Comparison of ENCODE assay signal across 17 cellular contexts in the genomic region with DNA sequence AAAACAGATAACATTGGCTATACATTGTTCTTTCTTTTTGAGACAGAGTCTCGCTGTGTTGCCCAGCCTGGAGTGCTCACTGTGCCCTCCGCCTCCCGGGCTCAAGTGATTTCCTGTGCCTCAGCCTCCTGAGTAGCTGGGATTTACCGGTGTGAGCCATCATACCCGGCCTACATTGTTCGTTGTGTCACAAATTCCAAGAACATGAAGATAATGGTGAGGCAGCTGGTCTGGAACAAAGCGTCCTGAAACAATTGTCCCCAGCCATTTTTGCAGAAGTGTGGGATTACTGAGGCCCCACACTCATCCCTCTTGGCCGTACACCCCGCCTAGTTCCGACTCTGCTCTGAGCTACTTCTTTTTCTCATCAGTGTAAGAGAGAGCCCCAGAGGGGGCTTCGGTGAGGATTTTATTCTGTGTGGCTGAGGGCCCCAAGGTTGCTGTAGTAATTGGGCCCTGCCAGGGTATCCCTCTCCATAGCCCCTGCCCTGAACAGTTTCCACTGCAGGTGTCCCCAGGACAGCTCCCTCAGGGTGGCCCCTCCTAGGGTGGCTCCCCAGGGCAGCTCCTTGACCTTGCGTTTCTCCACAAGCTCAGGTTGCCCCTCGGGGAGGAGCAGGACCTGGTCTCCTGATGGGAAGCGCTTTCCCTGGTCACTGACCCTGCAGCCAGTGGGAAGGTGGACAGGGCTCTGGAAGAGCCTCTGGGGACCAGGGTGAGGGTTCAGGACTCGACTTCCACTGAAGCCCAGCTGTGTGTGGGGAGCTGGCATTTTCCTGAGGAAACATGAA. TPM values are rescaled to one million over a fixed set of nuclear protein-coding genes. Genes with fewer than 3 reads are reported as not detected.
DNase-seq lines count a peak whose midpoint lies in the region; ATAC-seq and TF ChIP-seq lines count a peak whose summit lies in the region.
"Had no signal": no experiment of that assay in that cellular context is flagged by ENCODE, and none has a peak within 500 bp of the region (broad histone marks: within the 10 kb centered on the region; RNA-seq: fewer than 3 reads in every experiment).

No MANE protein-coding gene starts in this region.

- H3K36me3 Mint-ChIP-seq in neural crest cell (ENCODE audit: low read depth): no peaks in the 10 kb centered on the region
- peaks cover 0 to under 1% of the 10 kb centered on the region in 2 donors for H3K36me3 Mint-ChIP-seq in stimulated activated naive B cell treated with anti-CD40 and anti-IgM and Interleukin-4, amounts not matched to agents 10 μg/mL and 1 μg/mL and 100 μg/mL, for 72 hours

- H4K20me1 ChIP-seq in hepatocyte (ENCODE audit: insufficient read depth, poor library complexity, severe bottlenecking): no peaks in the 10 kb centered on the region

- peak overlapping the region; percentile 92 for H3K27ac Mint-ChIP-seq in neural crest cell (ENCODE audit: unreplicated experiment)
- H3K27ac Mint-ChIP-seq in stimulated activated naive B cell treated with anti-CD40 and anti-IgM and Interleukin-4, amounts not matched to agents 10 μg/mL and 1 μg/mL and 100 μg/mL, for 72 hours: no peak overlapping the region
- H3K27ac Mint-ChIP-seq: stimulated activated naive CD8-positive, alpha-beta T cell treated with anti-CD3 and anti-CD28 coated beads, Interleukin-15, Interleukin-2, amounts not matched to agents 100 ng/mL and 50 ng/mL, for 24 hours had no signal

- no peaks in the 10 kb centered on the region for H3K79me2 ChIP-seq in hepatocyte

- H3K27ac ChIP-seq in hepatocyte (no peak overlapping the region), upper lobe of right lung (peak overlapping the region; percentile 68)
- H3K27ac ChIP-seq: 22Rv1 had no signal

- H3K9me3 ChIP-seq in hepatocyte (ENCODE audit: low read depth) (no peaks in the 10 kb centered on the region), upper lobe of right lung (no peaks in the 10 kb centered on the region)

- no peak overlapping the region for H2AFZ ChIP-seq in hepatocyte

- WGBS in hepatocyte (ENCODE audit: low lambda C conversion rate, missing lambda C conversion rate): 75% methylated on average over 15 of the region's 15 CpGs

- TF ChIP-seq CTCF in hepatocyte (IDR thresholded peaks at IDR 0.05; ENCODE audit: poor library complexity) (no peak), neural crest cell (conservative IDR thresholded peaks at IDR 0.05) (no peak), upper lobe of right lung (IDR thresholded peaks at IDR 0.05) (no peak)

- H3K27me3 ChIP-seq in hepatocyte (peaks cover 25% of the 10 kb centered on the region), upper lobe of right lung (no peaks in the 10 kb centered on the region)

- H3K9me2 ChIP-seq in hepatocyte (replicated peaks; ENCODE audit: insufficient read depth): no peaks in the 10 kb centered on the region

- H3K36me3 ChIP-seq in hepatocyte (replicated peaks; ENCODE audit: insufficient read depth, low read depth): no peaks in the 10 kb centered on the region
- no peaks in the 10 kb centered on the region for H3K36me3 ChIP-seq in upper lobe of right lung

- peaks cover 13% of the 10 kb centered on the region for H3K4me1 ChIP-seq in hepatocyte (ENCODE audit: insufficient read depth)
- peaks cover 17% of the 10 kb centered on the region for H3K4me1 ChIP-seq in upper lobe of right lung

- DNase-seq in Right ventricle myocardium superior (no peak), Right ventricle myocardium inferior (ENCODE audit: missing footprints) (no peak), hepatocyte (ENCODE audit: low spot score) (no peak), neural crest cell (ENCODE audit: low read depth, low spot score) (no peak), upper lobe of right lung (peak; percentile 40), NCI-H69 (lab: John Stamatoyannopoulos, UW) (no peak)
- no peak for DNase-seq in stimulated activated naive B cell treated with anti-CD40 and anti-IgM and Interleukin-4, amounts not matched to agents 10 μg/mL and 1 μg/mL and 100 μg/mL, for 72 hours
- DNase-seq: activated CD4-positive, alpha-beta T cell treated with anti-CD3 and anti-CD28 coated beads for 48 hours; activated CD8-positive, alpha-beta memory T cell treated with anti-CD3 and anti-CD28 coated beads, Interleukin-2, amount 50 U/mL, for 48 hours; activated effector memory CD4-positive, alpha-beta T cell treated with anti-CD3 and anti-CD28 coated beads, Interleukin-2, amount 50 U/mL, for 16 hours; AML-193; Karpas-422; NCI-H1092 treated with DMSO at 0.1 percent for 48 hours; NCI-H510A had no signal

- intact Hi-C loops in Right ventricle myocardium superior (cut with DNase I): no loop called here
- intact Hi-C loops in Right ventricle myocardium inferior (cut with DNase I): no loop called here
- intact Hi-C loops in upper lobe of right lung (cut with DNase I): no loop called here

- H3K4me3 ChIP-seq in hepatocyte: no peak overlapping the region
- no peak overlapping the region for H3K4me3 ChIP-seq in upper lobe of right lung

- H3K4me1 Mint-ChIP-seq in neural crest cell: peaks cover 23% of the 10 kb centered on the region
- H3K4me1 Mint-ChIP-seq in stimulated activated naive B cell treated with anti-CD40 and anti-IgM and Interleukin-4, amounts not matched to agents 10 μg/mL and 1 μg/mL and 100 μg/mL, for 72 hours: no peaks in the 10 kb centered on the region

- peaks cover 11% of the 10 kb centered on the region for H3K27me3 Mint-ChIP-seq in neural crest cell (ENCODE audit: low read depth)
- peaks cover 12 to 31% of the 10 kb centered on the region in 2 donors for H3K27me3 Mint-ChIP-seq in stimulated activated naive B cell treated with anti-CD40 and anti-IgM and Interleukin-4, amounts not matched to agents 10 μg/mL and 1 μg/mL and 100 μg/mL, for 72 hours

- peak; percentile 36 for ATAC-seq in Right ventricle myocardium superior (ENCODE audit: poor library complexity)
- no peak for ATAC-seq in Right ventricle myocardium inferior
- peak; percentile 23 for ATAC-seq in upper lobe of right lung
- no peak for ATAC-seq in HG03175 (IDR thresholded peaks at IDR 0.05; ENCODE audit: unreplicated experiment)
- no peak for ATAC-seq in stimulated activated naive B cell treated with anti-CD40 and anti-IgM and Interleukin-4, amounts not matched to agents 10 μg/mL and 1 μg/mL and 100 μg/mL, for 72 hours (replicated peaks)

- peak overlapping the region; percentile 44 for H3K4me2 ChIP-seq in hepatocyte

- no peaks in the 10 kb centered on the region for H3K9me3 Mint-ChIP-seq in neural crest cell
- H3K9me3 Mint-ChIP-seq in stimulated activated naive B cell treated with anti-CD40 and anti-IgM and Interleukin-4, amounts not matched to agents 10 μg/mL and 1 μg/mL and 100 μg/mL, for 72 hours: no peaks in the 10 kb centered on the region
- H3K9me3 Mint-ChIP-seq: stimulated activated naive CD8-positive, alpha-beta T cell treated with anti-CD3 and anti-CD28 coated beads, Interleukin-15, Interleukin-2, amounts not matched to agents 100 ng/mL and 50 ng/mL, for 24 hours had no signal

- no peak overlapping the region for H3K4me3 Mint-ChIP-seq in neural crest cell
- H3K4me3 Mint-ChIP-seq in stimulated activated naive B cell treated with anti-CD40 and anti-IgM and Interleukin-4, amounts not matched to agents 10 μg/mL and 1 μg/mL and 100 μg/mL, for 72 hours: no peak overlapping the region
- H3K4me3 Mint-ChIP-seq: stimulated activated naive CD8-positive, alpha-beta T cell treated with anti-CD3 and anti-CD28 coated beads, Interleukin-15, Interleukin-2, amounts not matched to agents 100 ng/mL and 50 ng/mL, for 24 hours had no signal

RNA-seq across cellular contexts. Expression of a gene that starts 13.1 kb away (rescaled TPM):
- 19.1 TPM for total RNA-seq in Right ventricle myocardium superior
- 21.3 TPM for total RNA-seq in Right ventricle myocardium inferior
- 26.2 and 31.3 TPM in 2 replicates for total RNA-seq in hepatocyte
- 20.6 and 29.2 TPM in 2 replicates for polyA plus RNA-seq in hepatocyte
- total RNA-seq in neural crest cell: 14.6 and 16.1 TPM in 2 replicates
- total RNA-seq in upper lobe of right lung: 46.4 TPM

RNA-seq across cellular contexts. Expression of a gene that starts 31.6 kb away (rescaled TPM):
- 19.3 TPM for total RNA-seq in Right ventricle myocardium superior
- total RNA-seq in Right ventricle myocardium inferior: 22.2 TPM
- total RNA-seq in hepatocyte: 2.4 and 2.9 TPM in 2 replicates
- 1.9 and 2.6 TPM in 2 replicates for polyA plus RNA-seq in hepatocyte
- 15.2 and 15.4 TPM in 2 replicates for total RNA-seq in neural crest cell
- 59.9 TPM for total RNA-seq in upper lobe of right lung

RNA-seq across cellular contexts. Expression of a gene that starts 40.5 kb away (rescaled TPM):
- total RNA-seq in Right ventricle myocardium superior (0.62 TPM), Right ventricle myocardium inferior (0.57 TPM), hepatocyte (1.0 and 1.6 TPM in 2 replicates), neural crest cell (30.4 and 31.8 TPM in 2 replicates), upper lobe of right lung (2.6 TPM)
- polyA plus RNA-seq in hepatocyte: 3.8 and 4.0 TPM in 2 replicates

RNA-seq across cellular contexts. Expression of a gene that starts 58.4 kb away (rescaled TPM):
- total RNA-seq in Right ventricle myocardium superior: 36.0 TPM
- 37.8 TPM for total RNA-seq in Right ventricle myocardium inferior
- total RNA-seq in hepatocyte: 54.9 and 57.4 TPM in 2 replicates
- polyA plus RNA-seq in hepatocyte: 89.7 and 125 TPM in 2 replicates
- total RNA-seq in neural crest cell: 88.1 and 91.3 TPM in 2 replicates
- total RNA-seq in upper lobe of right lung: 66.7 TPM

Comparison
In these comparisons a context has a peak if more than half of its experiments do, and no peak if none do; other contexts are left out.
1. ATAC-seq: peak in Right ventricle myocardium superior (single experiment) and upper lobe of right lung (single experiment); none in Right ventricle myocardium inferior (single experiment), HG03175 (single experiment) and stimulated activated naive B cell treated with anti-CD40 and anti-IgM and Interleukin-4, amounts not matched to agents 10 μg/mL and 1 μg/mL and 100 μg/mL, for 72 hours (0 of 2).